10 cellular contexts compared by ENCODE assay signal in the genomic region with DNA sequence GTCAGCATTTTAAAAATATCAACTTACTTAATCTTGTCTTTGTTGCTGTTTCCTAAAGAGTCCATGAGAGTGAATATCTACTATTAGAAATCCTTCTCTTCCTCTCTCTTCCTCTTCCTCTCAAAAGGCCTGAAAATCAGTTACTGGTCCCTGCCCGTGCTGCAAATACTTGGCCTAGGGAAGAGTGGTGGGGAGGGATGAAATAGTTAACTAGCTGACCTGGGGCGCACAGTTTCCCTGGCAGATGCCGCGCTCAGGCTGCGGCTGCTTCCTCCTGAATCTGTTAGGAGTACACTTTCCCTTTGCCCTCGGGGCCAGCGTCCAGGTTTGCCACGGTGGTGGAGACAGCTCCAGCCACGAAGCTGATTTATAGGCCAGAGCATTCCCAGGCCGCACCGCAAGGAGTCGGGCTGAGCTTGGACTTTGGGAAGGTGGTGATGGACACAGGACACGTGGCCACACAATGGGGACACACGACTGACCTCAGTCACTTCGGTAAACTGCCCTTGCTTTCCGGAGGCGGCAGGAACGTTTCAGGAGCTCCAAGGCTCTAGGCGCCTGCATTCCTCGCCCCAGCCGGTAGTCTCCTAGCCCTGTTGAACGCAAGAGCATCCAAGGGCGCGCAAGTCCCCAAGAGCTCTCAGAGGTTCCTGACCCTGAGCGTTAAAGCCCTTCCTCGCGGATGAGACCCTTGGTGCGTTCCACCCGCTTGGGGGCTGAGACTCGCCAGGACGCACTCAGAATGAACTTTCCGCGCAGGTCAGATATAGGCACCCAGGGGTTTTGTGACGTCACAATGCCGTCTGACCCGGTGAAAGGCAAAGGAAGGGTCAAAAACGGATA. TPM values are rescaled to one million over a fixed set of nuclear protein-coding genes. Genes with fewer than 3 reads are reported as not detected.
A peak's percentile ranks its signal among the peaks of the same experiment; 100 is the strongest.
DNase-seq lines count a peak whose midpoint lies in the region; ATAC-seq and TF ChIP-seq lines count a peak whose summit lies in the region.
"Had no signal": no experiment of that assay in that cellular context is flagged by ENCODE, and none has a peak within 500 bp of the region (broad histone marks: within the 10 kb centered on the region; RNA-seq: fewer than 3 reads in every experiment).

No MANE protein-coding gene starts in this region.

- intact Hi-C loops in activated B cell treated with CpG ODN at 0.5 μM for 24 hours (cut with micrococcal nuclease) = loop anchor here (1.0 to 10.0 kb wide), 2 partner anchors 8 to 354 kb away; no protein-coding TSS in a partner anchor
- intact Hi-C loops in Right ventricle myocardium inferior (cut with DNase I) = no loop called here
- intact Hi-C loops in gastrocnemius medialis (cut with DNase I; ENCODE audit: low total_unique reads) = no loop called here

- no peaks in the 10 kb centered on the region for H3K36me3 Mint-ChIP-seq in activated B cell treated with CpG ODN at 0.5 μM for 24 hours (ENCODE audit: low read depth)

- no peak for TF ChIP-seq POLR2A in gastrocnemius medialis (IDR thresholded peaks at IDR 0.05)

- ATAC-seq in HG02759 (IDR thresholded peaks at IDR 0.05; ENCODE audit: unreplicated experiment) (peak; percentile 39), activated B cell treated with CpG ODN at 0.5 μM for 24 hours (ENCODE audit: low read depth) (no peak), Right ventricle myocardium inferior (no peak), gastrocnemius medialis (no peak)

- H3K9me3 ChIP-seq in gastrocnemius medialis = no peaks in the 10 kb centered on the region

- H3K27me3 Mint-ChIP-seq in activated B cell treated with CpG ODN at 0.5 μM for 24 hours = peaks cover 68% of the 10 kb centered on the region

- no peaks in the 10 kb centered on the region for H3K9me3 Mint-ChIP-seq in activated B cell treated with CpG ODN at 0.5 μM for 24 hours

- CTCF ChIA-PET in activated B cell treated with CpG ODN at 0.5 μM for 24 hours (lab: Charles Lee) = interaction anchor here (1.1 to 7.2 kb wide), 5 partner anchors 16 to 598 kb away, joined by 3 to 171 read pairs (median 3); no protein-coding TSS in a partner anchor

- POLR2A ChIA-PET in activated B cell treated with CpG ODN at 0.5 μM for 24 hours (lab: Charles Lee) = interaction anchor here (0.8 kb wide), 1 partner anchor 587 kb away, joined by 3 read pairs; no protein-coding TSS in a partner anchor

- TF ChIP-seq CTCF in activated B cell treated with CpG ODN at 0.5 μM for 24 hours (IDR thresholded peaks at IDR 0.05) = no peak
- TF ChIP-seq CTCF in gastrocnemius medialis (IDR thresholded peaks at IDR 0.05 in 4 of 5, conservative IDR thresholded peaks at IDR 0.05 in 1 of 5) = no peak

- H3K27ac ChIP-seq in gastrocnemius medialis = no peak overlapping the region
- H3K27ac ChIP-seq: parathyroid adenoma had no signal

- no peaks in the 10 kb centered on the region for H3K36me3 ChIP-seq in gastrocnemius medialis

- peak; percentile 64 for DNase-seq in COR-L47 (lab: John Stamatoyannopoulos, UW)
- DNase-seq in activated B cell treated with CpG ODN at 0.5 μM for 24 hours = no peak
- peak; percentile 65 for DNase-seq in left kidney (ENCODE audit: low read depth, low spot score)
- no peak for DNase-seq in stimulated activated CD4-positive, alpha-beta T cell treated with anti-CD3 and anti-CD28 coated beads, Interleukin-4, amount 100 ng/mL, for 24 hours
- no peak for DNase-seq in Right ventricle myocardium inferior (ENCODE audit: missing footprints)
- DNase-seq in gastrocnemius medialis = no peak
- DNase-seq in UCSD-AML1 (lab: John Stamatoyannopoulos, UW; ENCODE audit: unreplicated experiment) = no peak

- H3K4me3 Mint-ChIP-seq in activated B cell treated with CpG ODN at 0.5 μM for 24 hours = peak overlapping the region; percentile 67

- H3K4me1 Mint-ChIP-seq in activated B cell treated with CpG ODN at 0.5 μM for 24 hours = peaks cover 13% of the 10 kb centered on the region

- no peak overlapping the region for H3K4me3 ChIP-seq in gastrocnemius medialis

- H3K27ac Mint-ChIP-seq in activated B cell treated with CpG ODN at 0.5 μM for 24 hours = no peak overlapping the region

- peaks cover 0 to 4% of the 10 kb centered on the region in 2 donors for H3K4me1 ChIP-seq in gastrocnemius medialis
- H3K4me1 ChIP-seq: parathyroid adenoma had no signal

- in situ Hi-C loops in gastrocnemius medialis (cut with MboI; ENCODE audit: low sequenced_read_pairs in 4 of 4) = no loop called here

- H3K27me3 ChIP-seq in gastrocnemius medialis = peaks cover 34 to 45% (median 39%) of the 10 kb centered on the region in 3 donors

RNA-seq across cellular contexts. Expression of a gene that starts 7.1 kb away (rescaled TPM):
- 0.07 TPM in 1 of 2 replicates, not detected in the other for total RNA-seq in activated B cell treated with CpG ODN at 0.5 μM for 24 hours
- total RNA-seq in Right ventricle myocardium inferior = not detected
- under 1 TPM in 1 of 4 donors, not detected in 3; 0.20 TPM for total RNA-seq in gastrocnemius medialis
- total RNA-seq: fibroblast of lung had no signal

RNA-seq across cellular contexts. Expression of a gene that starts 33.3 kb away (rescaled TPM):
- total RNA-seq in activated B cell treated with CpG ODN at 0.5 μM for 24 hours (not detected in 2 replicates), Right ventricle myocardium inferior (not detected), gastrocnemius medialis (1 to 10 TPM in 2 of 4 donors, not detected in 2; 1.2 to 3.6 TPM)
- total RNA-seq: fibroblast of lung had no signal

Comparison
In these comparisons a context has a peak if more than half of its experiments do, and no peak if none do; other contexts are left out.
1. DNase-seq: peak in COR-L47 (single experiment) and left kidney (single experiment); none in activated B cell treated with CpG ODN at 0.5 μM for 24 hours (single experiment), stimulated activated CD4-positive, alpha-beta T cell treated with anti-CD3 and anti-CD28 coated beads, Interleukin-4, amount 100 ng/mL, for 24 hours (single experiment), Right ventricle myocardium inferior (single experiment), gastrocnemius medialis (0 of 2) and UCSD-AML1 (single experiment).